Comparison of ENCODE assay signal across 16 cellular contexts in genomic region chr6:149134531-149134933, GRCh38.
DNase-seq lines count a peak whose midpoint lies in the region; ATAC-seq and TF ChIP-seq lines count a peak whose summit lies in the region.
"Had no signal": no experiment of that assay in that cellular context is flagged by ENCODE, and none has a peak within 500 bp of the region (broad histone marks: within the 10 kb centered on the region; RNA-seq: fewer than 3 reads in every experiment).

No MANE protein-coding gene starts in this region.

- peak; percentile 45 to 59; a peak in 2 of 4 replicates for TF ChIP-seq EP300 in SK-N-SH (IDR thresholded peaks at IDR 0.05; ENCODE audit: borderline replicate concordance in 1 of 2, low read depth in 1 of 2, low read length in 1 of 2)

- H3K9me3 ChIP-seq in left ventricle myocardium inferior (replicated peaks) (no peaks in the 10 kb centered on the region), right atrium auricular region (no peaks in the 10 kb centered on the region), SK-N-SH (no peaks in the 10 kb centered on the region)
- H3K9me3 ChIP-seq: testis had no signal

- WGBS in SK-N-SH (ENCODE audit: low lambda C conversion rate): 11% methylated on average over 4 of the region's 4 CpGs

- H3K27me3 ChIP-seq in left ventricle myocardium inferior (ENCODE audit: low read depth) (peaks cover 11% of the 10 kb centered on the region), right atrium auricular region (no peaks in the 10 kb centered on the region), SK-N-SH (ENCODE audit: insufficient read depth) (no peaks in the 10 kb centered on the region)
- H3K27me3 ChIP-seq: cardiac muscle cell, testis had no signal

- no peaks in the 10 kb centered on the region for H3K9me2 ChIP-seq in SK-N-SH

- no peak for ATAC-seq in GM21619 (IDR thresholded peaks at IDR 0.05; ENCODE audit: unreplicated experiment)
- no peak for ATAC-seq in HG02798 (IDR thresholded peaks at IDR 0.05; ENCODE audit: poor library complexity, unreplicated experiment)
- ATAC-seq in HG03521 (IDR thresholded peaks at IDR 0.05; ENCODE audit: unreplicated experiment): no peak
- ATAC-seq: left lobe of liver; stimulated activated effector memory CD8-positive, alpha-beta T cell treated with anti-CD3 and anti-CD28 coated beads, Interleukin-12 subunit alpha, Interleukin-12 subunit beta, amount 100 ng/mL, for 72 hours had no signal

- CTCF ChIA-PET in SK-N-SH (lab: Yijun Ruan, JAX): interaction anchor here (1.3 kb wide), 1 partner anchor 254 kb away, joined by 3 read pairs; no protein-coding TSS in a partner anchor

- H3K27ac ChIP-seq in left ventricle myocardium inferior (replicated peaks): peak overlapping the region; percentile 48
- H3K27ac ChIP-seq in right atrium auricular region: no peak overlapping the region
- peak overlapping the region; percentile 31 to 79; a peak in 3 of 4 replicates for H3K27ac ChIP-seq in SK-N-SH (ENCODE audit: low read depth in 2 of 2, low read length in 1 of 2)
- H3K27ac ChIP-seq: cardiac muscle cell, testis had no signal

- H4K20me1 ChIP-seq in SK-N-SH (ENCODE audit: insufficient read depth): no peaks in the 10 kb centered on the region

- no peaks in the 10 kb centered on the region for H3F3A ChIP-seq in SK-N-SH (replicated peaks; ENCODE audit: insufficient read depth)

- H3K4me2 ChIP-seq in SK-N-SH: peak overlapping the region; percentile 21; the same call in 1 of the 2 replicates

- TF ChIP-seq RAD21 in SK-N-SH (IDR thresholded peaks at IDR 0.05; ENCODE audit: low read length): no peak

- H3K79me2 ChIP-seq in SK-N-SH (ENCODE audit: insufficient read depth): no peaks in the 10 kb centered on the region

- no peak overlapping the region for H3K4me3 ChIP-seq in left ventricle myocardium inferior
- H3K4me3 ChIP-seq in right atrium auricular region: no peak overlapping the region
- no peak overlapping the region for H3K4me3 ChIP-seq in SK-N-SH (ENCODE audit: low read depth in 2 of 2, low read length in 1 of 2)
- H3K4me3 ChIP-seq in fibroblast of mammary gland (ENCODE audit: control insufficient read depth, low read depth, low read length): no peak overlapping the region
- H3K4me3 ChIP-seq: cardiac muscle cell, testis had no signal

- no peaks in the 10 kb centered on the region for H3K36me3 ChIP-seq in left ventricle myocardium inferior
- no peaks in the 10 kb centered on the region for H3K36me3 ChIP-seq in right atrium auricular region
- H3K36me3 ChIP-seq in SK-N-SH (replicated peaks in 1 of 2; ENCODE audit: control insufficient read depth in 1 of 2, insufficient read depth in 2 of 2, low read length in 1 of 2): no peaks in the 10 kb centered on the region
- H3K36me3 ChIP-seq: cardiac muscle cell had no signal

- no peak for DNase-seq in left ventricle myocardium inferior
- DNase-seq in right atrium auricular region (ENCODE audit: low spot score): no peak
- DNase-seq in SK-N-SH: peak; percentile 35
- DNase-seq in fibroblast of mammary gland (ENCODE audit: low read depth): peak; percentile 74
- DNase-seq in smooth muscle cell of the brain vasculature (ENCODE audit: low read depth, low spot score): peak; percentile 56
- DNase-seq: activated CD4-positive, alpha-beta T cell treated with anti-CD3 and anti-CD28 coated beads for 4 hours; NCI-H1105; NCI-H524; nephron progenitor cell; testis had no signal

- POLR2A ChIA-PET in SK-N-SH (lab: Yijun Ruan, JAX): no interaction called here

- H3K9ac ChIP-seq in SK-N-SH: no peak overlapping the region

- no peak overlapping the region for H2AFZ ChIP-seq in SK-N-SH (ENCODE audit: low read depth)

- TF ChIP-seq CTCF in left ventricle myocardium inferior (IDR thresholded peaks at IDR 0.05; ENCODE audit: borderline replicate concordance): no peak
- TF ChIP-seq CTCF in right atrium auricular region (IDR thresholded peaks at IDR 0.05): no peak
- no peak for TF ChIP-seq CTCF in SK-N-SH (IDR thresholded peaks at IDR 0.05)
- no peak for TF ChIP-seq CTCF in fibroblast of mammary gland (conservative IDR thresholded peaks at IDR 0.05; ENCODE audit: control insufficient read depth, insufficient read depth, low read depth, low read length)

- intact Hi-C loops in left ventricle myocardium inferior (cut with micrococcal nuclease): no loop called here

- peaks cover 8% of the 10 kb centered on the region for H3K4me1 ChIP-seq in left ventricle myocardium inferior
- no peaks in the 10 kb centered on the region for H3K4me1 ChIP-seq in right atrium auricular region
- peaks cover 0 to 10% of the 10 kb centered on the region in 2 experiments; a peak in 2 of 4 replicates for H3K4me1 ChIP-seq in SK-N-SH (ENCODE audit: control insufficient read depth in 1 of 2, insufficient read depth in 2 of 2, low read depth in 1 of 2, low read length in 1 of 2)
- H3K4me1 ChIP-seq: testis had no signal

TF ChIP-seq in SK-N-SH, 30 proteins besides CTCF, POLR2A, EP300 and RAD21 (continues in another document):
- TF ChIP-seq TEAD4 (IDR thresholded peaks at IDR 0.05; ENCODE audit: borderline replicate concordance, insufficient read depth) (no peak), NFIC (IDR thresholded peaks at IDR 0.05; ENCODE audit: borderline replicate concordance) (no peak), CHD2 (IDR thresholded peaks at IDR 0.05; ENCODE audit: low read length, partially characterized antibody) (no peak), SMC3 (IDR thresholded peaks at IDR 0.05; ENCODE audit: low read depth, low read length) (no peak), MAX (IDR thresholded peaks at IDR 0.05; ENCODE audit: low read depth) (no peak), RCOR1 (IDR thresholded peaks at IDR 0.05; ENCODE audit: low read length) (peak; percentile 24; the same call in 1 of the 2 replicates), RXRA (IDR thresholded peaks at IDR 0.05; ENCODE audit: borderline replicate concordance, low read depth) (peak; percentile 37; the same call in 1 of the 2 replicates), RFX5 (IDR thresholded peaks at IDR 0.05; ENCODE audit: low read length) (no peak), EZH2phosphoT487 (IDR thresholded peaks at IDR 0.05; ENCODE audit: borderline replicate concordance, low read depth) (no peak), MEF2A (IDR thresholded peaks at IDR 0.05; ENCODE audit: borderline replicate concordance, low read depth) (no peak), TAF1 (IDR thresholded peaks at IDR 0.05; ENCODE audit: borderline replicate concordance, low read depth, low read length) (no peak), IRF3 (IDR thresholded peaks at IDR 0.05; ENCODE audit: low read depth, low read length) (no peak), GATA2 (CRISPR knock-in tag; IDR thresholded peaks at IDR 0.05) (no peak), SIN3A (IDR thresholded peaks at IDR 0.05; ENCODE audit: borderline replicate concordance, low read depth, low read length) (no peak), FOSL2 (IDR thresholded peaks at IDR 0.05; ENCODE audit: borderline replicate concordance, low read depth) (no peak), MXI1 (IDR thresholded peaks at IDR 0.05; ENCODE audit: low read depth, low read length) (no peak), YY1 (IDR thresholded peaks at IDR 0.05; ENCODE audit: low read depth) (no peak), FOXM1 (IDR thresholded peaks at IDR 0.05; ENCODE audit: low read depth) (no peak), POLR2AphosphoS5 (IDR thresholded peaks at IDR 0.05; ENCODE audit: low read depth, low read length) (no peak), GABPA (IDR thresholded peaks at IDR 0.05; ENCODE audit: low read depth) (no peak), NRF1 (IDR thresholded peaks at IDR 0.05; ENCODE audit: low read depth, low read length) (no peak), PBX3 (IDR thresholded peaks at IDR 0.05) (peak; percentile 29; the same call in 1 of the 2 replicates)
- TF ChIP-seq, protein P1, sequence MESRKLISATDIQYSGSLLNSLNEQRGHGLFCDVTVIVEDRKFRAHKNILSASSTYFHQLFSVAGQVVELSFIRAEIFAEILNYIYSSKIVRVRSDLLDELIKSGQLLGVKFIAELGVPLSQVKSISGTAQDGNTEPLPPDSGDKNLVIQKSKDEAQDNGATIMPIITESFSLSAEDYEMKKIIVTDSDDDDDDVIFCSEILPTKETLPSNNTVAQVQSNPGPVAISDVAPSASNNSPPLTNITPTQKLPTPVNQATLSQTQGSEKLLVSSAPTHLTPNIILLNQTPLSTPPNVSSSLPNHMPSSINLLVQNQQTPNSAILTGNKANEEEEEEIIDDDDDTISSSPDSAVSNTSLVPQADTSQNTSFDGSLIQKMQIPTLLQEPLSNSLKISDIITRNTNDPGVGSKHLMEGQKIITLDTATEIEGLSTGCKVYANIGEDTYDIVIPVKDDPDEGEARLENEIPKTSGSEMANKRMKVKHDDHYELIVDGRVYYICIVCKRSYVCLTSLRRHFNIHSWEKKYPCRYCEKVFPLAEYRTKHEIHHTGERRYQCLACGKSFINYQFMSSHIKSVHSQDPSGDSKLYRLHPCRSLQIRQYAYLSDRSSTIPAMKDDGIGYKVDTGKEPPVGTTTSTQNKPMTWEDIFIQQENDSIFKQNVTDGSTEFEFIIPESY (IDR thresholded peaks at IDR 0.05; ENCODE audit: borderline replicate concordance, low read depth): no peak

Comparison
In these comparisons a context has a peak if more than half of its experiments do, and no peak if none do; other contexts are left out.
1. H3K27ac ChIP-seq: peak in left ventricle myocardium inferior (single experiment) and SK-N-SH (2 of 2); none in right atrium auricular region (0 of 2).
2. DNase-seq: peak in SK-N-SH (single experiment), fibroblast of mammary gland (single experiment) and smooth muscle cell of the brain vasculature (single experiment); none in left ventricle myocardium inferior (single experiment) and right atrium auricular region (single experiment).